Comparison of ENCODE assay signal across 1 cellular context in the genomic region with DNA sequence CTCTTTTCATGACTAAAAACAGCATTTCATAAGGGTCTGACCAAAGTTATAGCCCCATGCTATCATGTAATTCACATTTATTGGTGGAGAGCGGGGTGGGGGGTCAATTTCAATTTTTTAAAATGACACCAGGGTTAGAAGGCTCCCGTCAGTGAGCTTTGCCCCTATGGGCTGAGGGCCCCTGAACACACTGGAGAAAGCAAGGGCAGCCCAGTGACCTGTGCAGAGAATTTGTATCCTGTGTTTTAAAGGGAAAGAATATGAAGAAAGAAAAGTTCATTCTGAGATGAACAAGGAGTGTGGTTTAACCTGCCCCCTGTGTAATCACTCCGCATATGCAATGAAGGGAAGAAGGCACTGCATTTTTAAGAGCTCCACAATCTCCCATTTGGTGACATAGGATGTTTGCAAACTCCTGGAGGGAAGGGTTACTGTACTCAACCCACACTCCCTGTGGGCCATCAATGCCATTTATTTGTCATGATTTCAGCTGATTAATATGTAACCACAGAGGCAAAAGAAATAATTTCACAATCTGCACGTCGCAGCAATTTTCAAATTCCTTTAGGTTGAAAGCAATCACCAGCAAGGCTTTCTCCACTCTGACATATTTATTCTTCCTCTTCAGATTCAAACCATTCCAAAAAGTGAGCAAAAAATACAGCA.
A peak's percentile ranks its signal among the peaks of the same experiment; 100 is the strongest.
TF ChIP-seq lines count a peak whose summit lies in the region.

No MANE protein-coding gene starts in this region.

TF ChIP-seq in HepG2, 621 proteins besides CTCF, POLR2A, EP300 and RAD21 (continued from another document):
- TF ChIP-seq, protein P1, sequence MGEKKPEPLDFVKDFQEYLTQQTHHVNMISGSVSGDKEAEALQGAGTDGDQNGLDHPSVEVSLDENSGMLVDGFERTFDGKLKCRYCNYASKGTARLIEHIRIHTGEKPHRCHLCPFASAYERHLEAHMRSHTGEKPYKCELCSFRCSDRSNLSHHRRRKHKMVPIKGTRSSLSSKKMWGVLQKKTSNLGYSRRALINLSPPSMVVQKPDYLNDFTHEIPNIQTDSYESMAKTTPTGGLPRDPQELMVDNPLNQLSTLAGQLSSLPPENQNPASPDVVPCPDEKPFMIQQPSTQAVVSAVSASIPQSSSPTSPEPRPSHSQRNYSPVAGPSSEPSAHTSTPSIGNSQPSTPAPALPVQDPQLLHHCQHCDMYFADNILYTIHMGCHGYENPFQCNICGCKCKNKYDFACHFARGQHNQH (CRISPR knock-in tag; IDR thresholded peaks at IDR 0.05): 0 out of 2 replicates have a peak, but pooled peaks have one; percentile 53
- TF ChIP-seq, protein P2, sequence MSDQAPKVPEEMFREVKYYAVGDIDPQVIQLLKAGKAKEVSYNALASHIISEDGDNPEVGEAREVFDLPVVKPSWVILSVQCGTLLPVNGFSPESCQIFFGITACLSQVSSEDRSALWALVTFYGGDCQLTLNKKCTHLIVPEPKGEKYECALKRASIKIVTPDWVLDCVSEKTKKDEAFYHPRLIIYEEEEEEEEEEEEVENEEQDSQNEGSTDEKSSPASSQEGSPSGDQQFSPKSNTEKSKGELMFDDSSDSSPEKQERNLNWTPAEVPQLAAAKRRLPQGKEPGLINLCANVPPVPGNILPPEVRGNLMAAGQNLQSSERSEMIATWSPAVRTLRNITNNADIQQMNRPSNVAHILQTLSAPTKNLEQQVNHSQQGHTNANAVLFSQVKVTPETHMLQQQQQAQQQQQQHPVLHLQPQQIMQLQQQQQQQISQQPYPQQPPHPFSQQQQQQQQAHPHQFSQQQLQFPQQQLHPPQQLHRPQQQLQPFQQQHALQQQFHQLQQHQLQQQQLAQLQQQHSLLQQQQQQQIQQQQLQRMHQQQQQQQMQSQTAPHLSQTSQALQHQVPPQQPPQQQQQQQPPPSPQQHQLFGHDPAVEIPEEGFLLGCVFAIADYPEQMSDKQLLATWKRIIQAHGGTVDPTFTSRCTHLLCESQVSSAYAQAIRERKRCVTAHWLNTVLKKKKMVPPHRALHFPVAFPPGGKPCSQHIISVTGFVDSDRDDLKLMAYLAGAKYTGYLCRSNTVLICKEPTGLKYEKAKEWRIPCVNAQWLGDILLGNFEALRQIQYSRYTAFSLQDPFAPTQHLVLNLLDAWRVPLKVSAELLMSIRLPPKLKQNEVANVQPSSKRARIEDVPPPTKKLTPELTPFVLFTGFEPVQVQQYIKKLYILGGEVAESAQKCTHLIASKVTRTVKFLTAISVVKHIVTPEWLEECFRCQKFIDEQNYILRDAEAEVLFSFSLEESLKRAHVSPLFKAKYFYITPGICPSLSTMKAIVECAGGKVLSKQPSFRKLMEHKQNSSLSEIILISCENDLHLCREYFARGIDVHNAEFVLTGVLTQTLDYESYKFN (CRISPR knock-in tag; conservative IDR thresholded peaks at IDR 0.05): peak; percentile 88
- TF ChIP-seq, protein P3, sequence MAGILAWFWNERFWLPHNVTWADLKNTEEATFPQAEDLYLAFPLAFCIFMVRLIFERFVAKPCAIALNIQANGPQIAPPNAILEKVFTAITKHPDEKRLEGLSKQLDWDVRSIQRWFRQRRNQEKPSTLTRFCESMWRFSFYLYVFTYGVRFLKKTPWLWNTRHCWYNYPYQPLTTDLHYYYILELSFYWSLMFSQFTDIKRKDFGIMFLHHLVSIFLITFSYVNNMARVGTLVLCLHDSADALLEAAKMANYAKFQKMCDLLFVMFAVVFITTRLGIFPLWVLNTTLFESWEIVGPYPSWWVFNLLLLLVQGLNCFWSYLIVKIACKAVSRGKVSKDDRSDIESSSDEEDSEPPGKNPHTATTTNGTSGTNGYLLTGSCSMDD (CRISPR knock-in tag; IDR thresholded peaks at IDR 0.05): no peak
- TF ChIP-seq, protein P4, sequence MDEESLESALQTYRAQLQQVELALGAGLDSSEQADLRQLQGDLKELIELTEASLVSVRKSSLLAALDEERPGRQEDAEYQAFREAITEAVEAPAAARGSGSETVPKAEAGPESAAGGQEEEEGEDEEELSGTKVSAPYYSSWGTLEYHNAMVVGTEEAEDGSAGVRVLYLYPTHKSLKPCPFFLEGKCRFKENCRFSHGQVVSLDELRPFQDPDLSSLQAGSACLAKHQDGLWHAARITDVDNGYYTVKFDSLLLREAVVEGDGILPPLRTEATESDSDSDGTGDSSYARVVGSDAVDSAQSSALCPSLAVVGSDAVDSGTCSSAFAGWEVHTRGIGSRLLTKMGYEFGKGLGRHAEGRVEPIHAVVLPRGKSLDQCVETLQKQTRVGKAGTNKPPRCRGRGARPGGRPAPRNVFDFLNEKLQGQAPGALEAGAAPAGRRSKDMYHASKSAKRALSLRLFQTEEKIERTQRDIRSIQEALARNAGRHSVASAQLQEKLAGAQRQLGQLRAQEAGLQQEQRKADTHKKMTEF (CRISPR knock-in tag; IDR thresholded peaks at IDR 0.05): peak; percentile 42
- TF ChIP-seq KAT8 (CRISPR knock-in tag; IDR thresholded peaks at IDR 0.05): peak; percentile 12; the same call in 1 of the 2 replicates
- TF ChIP-seq BHLHE40 (IDR thresholded peaks at IDR 0.05; ENCODE audit: low read length): no peak
- peak; percentile 51 for TF ChIP-seq NCOA2 (CRISPR knock-in tag; IDR thresholded peaks at IDR 0.05)
- TF ChIP-seq, protein P5, sequence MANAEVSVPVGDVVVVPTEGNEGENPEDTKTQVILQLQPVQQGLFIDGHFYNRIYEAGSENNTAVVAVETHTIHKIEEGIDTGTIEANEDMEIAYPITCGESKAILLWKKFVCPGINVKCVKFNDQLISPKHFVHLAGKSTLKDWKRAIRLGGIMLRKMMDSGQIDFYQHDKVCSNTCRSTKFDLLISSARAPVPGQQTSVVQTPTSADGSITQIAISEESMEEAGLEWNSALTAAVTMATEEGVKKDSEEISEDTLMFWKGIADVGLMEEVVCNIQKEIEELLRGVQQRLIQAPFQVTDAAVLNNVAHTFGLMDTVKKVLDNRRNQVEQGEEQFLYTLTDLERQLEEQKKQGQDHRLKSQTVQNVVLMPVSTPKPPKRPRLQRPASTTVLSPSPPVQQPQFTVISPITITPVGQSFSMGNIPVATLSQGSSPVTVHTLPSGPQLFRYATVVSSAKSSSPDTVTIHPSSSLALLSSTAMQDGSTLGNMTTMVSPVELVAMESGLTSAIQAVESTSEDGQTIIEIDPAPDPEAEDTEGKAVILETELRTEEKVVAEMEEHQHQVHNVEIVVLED (CRISPR knock-in tag; IDR thresholded peaks at IDR 0.05; ENCODE audit: borderline replicate concordance): no peak
- TF ChIP-seq, protein P6, sequence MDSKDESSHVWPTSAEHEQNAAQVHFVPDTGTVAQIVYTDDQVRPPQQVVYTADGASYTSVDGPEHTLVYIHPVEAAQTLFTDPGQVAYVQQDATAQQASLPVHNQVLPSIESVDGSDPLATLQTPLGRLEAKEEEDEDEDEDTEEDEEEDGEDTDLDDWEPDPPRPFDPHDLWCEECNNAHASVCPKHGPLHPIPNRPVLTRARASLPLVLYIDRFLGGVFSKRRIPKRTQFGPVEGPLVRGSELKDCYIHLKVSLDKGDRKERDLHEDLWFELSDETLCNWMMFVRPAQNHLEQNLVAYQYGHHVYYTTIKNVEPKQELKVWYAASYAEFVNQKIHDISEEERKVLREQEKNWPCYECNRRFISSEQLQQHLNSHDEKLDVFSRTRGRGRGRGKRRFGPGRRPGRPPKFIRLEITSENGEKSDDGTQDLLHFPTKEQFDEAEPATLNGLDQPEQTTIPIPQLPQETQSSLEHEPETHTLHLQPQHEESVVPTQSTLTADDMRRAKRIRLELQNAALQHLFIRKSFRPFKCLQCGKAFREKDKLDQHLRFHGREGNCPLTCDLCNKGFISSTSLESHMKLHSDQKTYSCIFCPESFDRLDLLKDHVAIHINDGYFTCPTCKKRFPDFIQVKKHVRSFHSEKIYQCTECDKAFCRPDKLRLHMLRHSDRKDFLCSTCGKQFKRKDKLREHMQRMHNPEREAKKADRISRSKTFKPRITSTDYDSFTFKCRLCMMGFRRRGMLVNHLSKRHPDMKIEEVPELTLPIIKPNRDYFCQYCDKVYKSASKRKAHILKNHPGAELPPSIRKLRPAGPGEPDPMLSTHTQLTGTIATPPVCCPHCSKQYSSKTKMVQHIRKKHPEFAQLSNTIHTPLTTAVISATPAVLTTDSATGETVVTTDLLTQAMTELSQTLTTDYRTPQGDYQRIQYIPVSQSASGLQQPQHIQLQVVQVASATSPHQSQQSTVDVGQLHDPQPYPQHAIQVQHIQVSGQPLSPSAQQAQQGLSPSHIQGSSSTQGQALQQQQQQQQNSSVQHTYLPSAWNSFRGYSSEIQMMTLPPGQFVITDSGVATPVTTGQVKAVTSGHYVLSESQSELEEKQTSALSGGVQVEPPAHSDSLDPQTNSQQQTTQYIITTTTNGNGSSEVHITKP (CRISPR knock-in tag; IDR thresholded peaks at IDR 0.05; ENCODE audit: low read depth): peak; percentile 30; the same call in 1 of the 2 replicates
- peak; percentile 22; the same call in 1 of the 2 replicates for TF ChIP-seq THAP11 (CRISPR knock-in tag; IDR thresholded peaks at IDR 0.05)
- TF ChIP-seq, protein P7, sequence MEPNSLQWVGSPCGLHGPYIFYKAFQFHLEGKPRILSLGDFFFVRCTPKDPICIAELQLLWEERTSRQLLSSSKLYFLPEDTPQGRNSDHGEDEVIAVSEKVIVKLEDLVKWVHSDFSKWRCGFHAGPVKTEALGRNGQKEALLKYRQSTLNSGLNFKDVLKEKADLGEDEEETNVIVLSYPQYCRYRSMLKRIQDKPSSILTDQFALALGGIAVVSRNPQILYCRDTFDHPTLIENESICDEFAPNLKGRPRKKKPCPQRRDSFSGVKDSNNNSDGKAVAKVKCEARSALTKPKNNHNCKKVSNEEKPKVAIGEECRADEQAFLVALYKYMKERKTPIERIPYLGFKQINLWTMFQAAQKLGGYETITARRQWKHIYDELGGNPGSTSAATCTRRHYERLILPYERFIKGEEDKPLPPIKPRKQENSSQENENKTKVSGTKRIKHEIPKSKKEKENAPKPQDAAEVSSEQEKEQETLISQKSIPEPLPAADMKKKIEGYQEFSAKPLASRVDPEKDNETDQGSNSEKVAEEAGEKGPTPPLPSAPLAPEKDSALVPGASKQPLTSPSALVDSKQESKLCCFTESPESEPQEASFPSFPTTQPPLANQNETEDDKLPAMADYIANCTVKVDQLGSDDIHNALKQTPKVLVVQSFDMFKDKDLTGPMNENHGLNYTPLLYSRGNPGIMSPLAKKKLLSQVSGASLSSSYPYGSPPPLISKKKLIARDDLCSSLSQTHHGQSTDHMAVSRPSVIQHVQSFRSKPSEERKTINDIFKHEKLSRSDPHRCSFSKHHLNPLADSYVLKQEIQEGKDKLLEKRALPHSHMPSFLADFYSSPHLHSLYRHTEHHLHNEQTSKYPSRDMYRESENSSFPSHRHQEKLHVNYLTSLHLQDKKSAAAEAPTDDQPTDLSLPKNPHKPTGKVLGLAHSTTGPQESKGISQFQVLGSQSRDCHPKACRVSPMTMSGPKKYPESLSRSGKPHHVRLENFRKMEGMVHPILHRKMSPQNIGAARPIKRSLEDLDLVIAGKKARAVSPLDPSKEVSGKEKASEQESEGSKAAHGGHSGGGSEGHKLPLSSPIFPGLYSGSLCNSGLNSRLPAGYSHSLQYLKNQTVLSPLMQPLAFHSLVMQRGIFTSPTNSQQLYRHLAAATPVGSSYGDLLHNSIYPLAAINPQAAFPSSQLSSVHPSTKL (CRISPR knock-in tag; IDR thresholded peaks at IDR 0.05): peak; percentile 81; the same call in 1 of the 2 replicates
- TF ChIP-seq, protein P8, sequence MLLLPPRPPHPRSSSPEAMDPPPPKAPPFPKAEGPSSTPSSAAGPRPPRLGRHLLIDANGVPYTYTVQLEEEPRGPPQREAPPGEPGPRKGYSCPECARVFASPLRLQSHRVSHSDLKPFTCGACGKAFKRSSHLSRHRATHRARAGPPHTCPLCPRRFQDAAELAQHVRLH (CRISPR knock-in tag; IDR thresholded peaks at IDR 0.05; ENCODE audit: borderline replicate concordance, low read depth): no peak
- peak; percentile 47; the same call in 1 of the 2 replicates for TF ChIP-seq SAP130 (CRISPR knock-in tag; IDR thresholded peaks at IDR 0.05; ENCODE audit: low read depth)
- TF ChIP-seq, protein P9, sequence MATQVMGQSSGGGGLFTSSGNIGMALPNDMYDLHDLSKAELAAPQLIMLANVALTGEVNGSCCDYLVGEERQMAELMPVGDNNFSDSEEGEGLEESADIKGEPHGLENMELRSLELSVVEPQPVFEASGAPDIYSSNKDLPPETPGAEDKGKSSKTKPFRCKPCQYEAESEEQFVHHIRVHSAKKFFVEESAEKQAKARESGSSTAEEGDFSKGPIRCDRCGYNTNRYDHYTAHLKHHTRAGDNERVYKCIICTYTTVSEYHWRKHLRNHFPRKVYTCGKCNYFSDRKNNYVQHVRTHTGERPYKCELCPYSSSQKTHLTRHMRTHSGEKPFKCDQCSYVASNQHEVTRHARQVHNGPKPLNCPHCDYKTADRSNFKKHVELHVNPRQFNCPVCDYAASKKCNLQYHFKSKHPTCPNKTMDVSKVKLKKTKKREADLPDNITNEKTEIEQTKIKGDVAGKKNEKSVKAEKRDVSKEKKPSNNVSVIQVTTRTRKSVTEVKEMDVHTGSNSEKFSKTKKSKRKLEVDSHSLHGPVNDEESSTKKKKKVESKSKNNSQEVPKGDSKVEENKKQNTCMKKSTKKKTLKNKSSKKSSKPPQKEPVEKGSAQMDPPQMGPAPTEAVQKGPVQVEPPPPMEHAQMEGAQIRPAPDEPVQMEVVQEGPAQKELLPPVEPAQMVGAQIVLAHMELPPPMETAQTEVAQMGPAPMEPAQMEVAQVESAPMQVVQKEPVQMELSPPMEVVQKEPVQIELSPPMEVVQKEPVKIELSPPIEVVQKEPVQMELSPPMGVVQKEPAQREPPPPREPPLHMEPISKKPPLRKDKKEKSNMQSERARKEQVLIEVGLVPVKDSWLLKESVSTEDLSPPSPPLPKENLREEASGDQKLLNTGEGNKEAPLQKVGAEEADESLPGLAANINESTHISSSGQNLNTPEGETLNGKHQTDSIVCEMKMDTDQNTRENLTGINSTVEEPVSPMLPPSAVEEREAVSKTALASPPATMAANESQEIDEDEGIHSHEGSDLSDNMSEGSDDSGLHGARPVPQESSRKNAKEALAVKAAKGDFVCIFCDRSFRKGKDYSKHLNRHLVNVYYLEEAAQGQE (IDR thresholded peaks at IDR 0.05; ENCODE audit: borderline replicate concordance in 1 of 2, low read depth in 1 of 2, low read length in 2 of 2): peak in 1 of 2 experiments; percentile 29; a peak in 1 of 4 replicates
